Comparison of ENCODE assay signal across 1 cellular context in genomic region chr9:6412572-6413364, GRCh38.
TF ChIP-seq lines count a peak whose summit lies in the region.

UHRF2 (plus strand) TSS chr9:6413199; CDS start chr9:6413491, 292 bp downstream.

TF ChIP-seq in GM12878, 131 proteins besides CTCF, POLR2A, EP300 and RAD21 (continued from another document and continues in another):
- TF ChIP-seq BACH1 (IDR thresholded peaks at IDR 0.05; ENCODE audit: borderline replicate concordance) (peak; percentile 87), DPF2 (IDR thresholded peaks at IDR 0.05) (peak; percentile 61), ZBTB40 (IDR thresholded peaks at IDR 0.05; ENCODE audit: borderline replicate concordance) (no peak; the same call in 1 of the 2 replicates), IRF4 (IDR thresholded peaks at IDR 0.05; ENCODE audit: low read depth, low read length) (0 out of 2 replicates have a peak, but pooled peaks have one; percentile 24), ASH2L (IDR thresholded peaks at IDR 0.05; ENCODE audit: borderline replicate concordance, low read depth) (peak; percentile 98), MYB (IDR thresholded peaks at IDR 0.05; ENCODE audit: borderline replicate concordance, low read depth, low read length) (peak; percentile 80; the same call in 1 of the 2 replicates), SKIL (IDR thresholded peaks at IDR 0.05; ENCODE audit: low read depth, poor library complexity, severe bottlenecking) (peak; percentile 46), CBX5 (IDR thresholded peaks at IDR 0.05; ENCODE audit: low read depth) (0 out of 2 replicates have a peak, but pooled peaks have one; percentile 5), SREBF2 (IDR thresholded peaks at IDR 0.05; ENCODE audit: low read length) (no peak), KAT2A (conservative IDR thresholded peaks at IDR 0.05; ENCODE audit: control insufficient read depth, low read depth, low read length) (no peak), FOS (IDR thresholded peaks at IDR 0.05; ENCODE audit: borderline replicate concordance, extremely low read depth, insufficient read length) (no peak), RELB (IDR thresholded peaks at IDR 0.05; ENCODE audit: low read depth) (peak; percentile 78), TCF12 (IDR thresholded peaks at IDR 0.05; ENCODE audit: low read depth, low read length) (peak; percentile 95), TCF3 (IDR thresholded peaks at IDR 0.05; ENCODE audit: borderline replicate concordance, insufficient read depth, low read depth, low read length) (peak; percentile 82; the same call in 1 of the 2 replicates), RCOR1 (conservative IDR thresholded peaks at IDR 0.05; ENCODE audit: low read depth, low read length) (peak; percentile 100), NFXL1 (IDR thresholded peaks at IDR 0.05; ENCODE audit: borderline replicate concordance) (no peak), ZBTB4 (CRISPR knock-in tag; IDR thresholded peaks at IDR 0.05) (no peak), PML (IDR thresholded peaks at IDR 0.05; ENCODE audit: low read length) (no peak; the same call in 1 of the 2 replicates), CREM (IDR thresholded peaks at IDR 0.05; ENCODE audit: low read depth) (peak; percentile 67), BCL11A (IDR thresholded peaks at IDR 0.05; ENCODE audit: low read depth, low read length) (no peak), RFX5 (IDR thresholded peaks at IDR 0.05; ENCODE audit: low read depth, low read length) (no peak), PAX8 (IDR thresholded peaks at IDR 0.05) (no peak), GABPA (IDR thresholded peaks at IDR 0.05; ENCODE audit: low read depth) (0 out of 2 replicates have a peak, but pooled peaks have one; percentile 16), HDGF (IDR thresholded peaks at IDR 0.05) (peak; percentile 52), CHD1 (IDR thresholded peaks at IDR 0.05; ENCODE audit: low read depth, low read length) (no peak), IRF3 (IDR thresholded peaks at IDR 0.05) (no peak), KDM1A (IDR thresholded peaks at IDR 0.05; ENCODE audit: borderline replicate concordance) (no peak), NR2C2 (IDR thresholded peaks at IDR 0.05; ENCODE audit: borderline replicate concordance, control insufficient read depth, insufficient read length, low read depth) (no peak), NKRF (conservative IDR thresholded peaks at IDR 0.05) (peak; percentile 33; the same call in 1 of the 2 replicates), PRDM15 (CRISPR knock-in tag; IDR thresholded peaks at IDR 0.05) (peak; percentile 51; the same call in 1 of the 2 replicates), ELK1 (IDR thresholded peaks at IDR 0.05; ENCODE audit: low read depth, low read length) (0 out of 2 replicates have a peak, but pooled peaks have one; percentile 17), CBFB (IDR thresholded peaks at IDR 0.05; ENCODE audit: low read depth) (peak; percentile 99), ZNF207 (IDR thresholded peaks at IDR 0.05; ENCODE audit: borderline replicate concordance) (0 out of 2 replicates have a peak, but pooled peaks have one; percentile 16), MAX (IDR thresholded peaks at IDR 0.05; ENCODE audit: low read depth, low read length) (peak; percentile 30; the same call in 1 of the 2 replicates), NFYA (IDR thresholded peaks at IDR 0.05; ENCODE audit: borderline replicate concordance, low read depth, low read length) (no peak), NR2F1 (conservative IDR thresholded peaks at IDR 0.05) (peak; percentile 64), TAF1 (IDR thresholded peaks at IDR 0.05; ENCODE audit: borderline replicate concordance, low read depth, low read length) (peak; percentile 92), ZNF217 (IDR thresholded peaks at IDR 0.05) (peak; percentile 66; the same call in 1 of the 2 replicates), WRNIP1 (IDR thresholded peaks at IDR 0.05; ENCODE audit: borderline replicate concordance, low read depth, low read length) (no peak), FOXK2 (IDR thresholded peaks at IDR 0.05) (no peak), TARDBP (IDR thresholded peaks at IDR 0.05; ENCODE audit: borderline replicate concordance) (no peak)
